11 cellular contexts compared by ENCODE assay signal in the genomic region with DNA sequence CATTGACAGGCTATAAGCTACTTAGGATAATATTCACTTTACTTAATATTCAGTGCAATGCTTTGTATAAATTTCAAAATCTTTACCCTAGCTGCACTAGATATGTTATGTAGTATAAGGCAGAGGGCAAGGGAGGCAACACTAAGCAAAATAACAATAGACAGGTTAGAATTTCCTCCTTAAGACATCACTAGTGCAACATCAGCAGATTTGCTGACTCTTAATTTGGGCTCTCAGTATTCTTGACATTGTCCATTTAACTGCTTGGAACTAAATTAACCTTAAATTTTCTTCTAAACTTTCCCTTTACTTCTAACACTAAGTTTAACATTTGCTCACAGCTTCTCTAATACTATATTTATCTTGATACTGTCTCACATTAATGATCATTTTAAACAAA.
"Had no signal": no experiment of that assay in that cellular context is flagged by ENCODE, and none has a peak within 500 bp of the region (broad histone marks: within the 10 kb centered on the region; RNA-seq: fewer than 3 reads in every experiment).

No MANE protein-coding gene starts in this region.

- DNase-seq: GM23248, GOT3, H7, H9, HCEC 1CT, HFFc6 had no signal

- H3K9ac ChIP-seq: GM23248 had no signal

- H3K4me3 ChIP-seq: GM23248, GM23338, HAP-1 had no signal

- H3K4me1 Mint-ChIP-seq: GM23338 had no signal

- H3K27ac Mint-ChIP-seq: H9, HFFc6 had no signal

- H3K9me3 Mint-ChIP-seq: GM23338, H9 had no signal

- H3K4me3 Mint-ChIP-seq: GM23338, H9, HFFc6 had no signal

- H3K4me2 ChIP-seq: GM23338 had no signal

- H3K4me1 ChIP-seq: HAP-1 had no signal

- ATAC-seq: GM23338, HCT116 had no signal

- H2AFZ ChIP-seq: GM23248, GM23338 had no signal

- H3K9me3 ChIP-seq: HAP-1 had no signal

- H3K36me3 ChIP-seq: HAP-1 had no signal

- H3K27ac ChIP-seq: GM23248 had no signal

- FAIRE-seq: H1, H54 had no signal
